20 cellular contexts compared by ENCODE assay signal in genomic region chr6:89436226-89436625, GRCh38. TPM values are rescaled to one million over a fixed set of nuclear protein-coding genes. Genes with fewer than 3 reads are reported as not detected.
A peak's percentile ranks its signal among the peaks of the same experiment; 100 is the strongest.
DNase-seq lines count a peak whose midpoint lies in the region; ATAC-seq and TF ChIP-seq lines count a peak whose summit lies in the region.
"Had no signal": no experiment of that assay in that cellular context is flagged by ENCODE, and none has a peak within 500 bp of the region (broad histone marks: within the 10 kb centered on the region; RNA-seq: fewer than 3 reads in every experiment).

No MANE protein-coding gene starts in this region.

- peaks cover 9% of the 10 kb centered on the region for H3K27me3 Mint-ChIP-seq in MCF 10A (ENCODE audit: insufficient read depth, unreplicated experiment)
- peaks cover 6% of the 10 kb centered on the region for H3K27me3 Mint-ChIP-seq in endothelial cell (ENCODE audit: unreplicated experiment)

- intact Hi-C loops in mammary epithelial cell (cut with micrococcal nuclease) (loop anchor here (10.0 kb wide), 1 partner anchor 379 kb away; the partner anchor contains the start of gene MDN1), MCF 10A (cut with micrococcal nuclease) (loop anchor here (10.0 kb wide), 1 partner anchor 499 kb away; no protein-coding TSS in a partner anchor)

- H4K20me1 ChIP-seq in mammary epithelial cell (ENCODE audit: insufficient read depth, low read length): no peaks in the 10 kb centered on the region

- TF ChIP-seq CTCF in mammary epithelial cell (conservative IDR thresholded peaks at IDR 0.05 in 1 of 2, IDR thresholded peaks at IDR 0.05 in 1 of 2; ENCODE audit: extremely low read depth in 1 of 2, insufficient read depth in 1 of 2, low read depth in 1 of 2, low read length in 2 of 2) (no peak), MCF 10A (IDR thresholded peaks at IDR 0.05; ENCODE audit: unreplicated experiment) (no peak), endothelial cell (IDR thresholded peaks at IDR 0.05; ENCODE audit: unreplicated experiment) (no peak)

- H3K4me2 ChIP-seq in mammary epithelial cell (ENCODE audit: insufficient read depth, low read depth, low read length): peak overlapping the region; percentile 78

- H3K36me3 Mint-ChIP-seq in MCF 10A (ENCODE audit: insufficient read depth, unreplicated experiment) (no peaks in the 10 kb centered on the region), endothelial cell (ENCODE audit: low read depth, unreplicated experiment) (no peaks in the 10 kb centered on the region)
- H3K36me3 Mint-ChIP-seq: activated naive CD4-positive, alpha-beta T cell treated with anti-CD3 and anti-CD28 coated beads, Interleukin-2, amount 50 U/mL, for 72 hours had no signal

- no peaks in the 10 kb centered on the region for H3K9me3 ChIP-seq in mammary epithelial cell (replicated peaks; ENCODE audit: insufficient read depth, low read length)
- H3K9me3 ChIP-seq: breast epithelium had no signal

- H3K4me1 Mint-ChIP-seq in MCF 10A (ENCODE audit: insufficient read depth, unreplicated experiment) (no peaks in the 10 kb centered on the region), endothelial cell (ENCODE audit: unreplicated experiment) (peaks cover 34% of the 10 kb centered on the region)

- H3K36me3 ChIP-seq in mammary epithelial cell (ENCODE audit: insufficient read depth, low read length): no peaks in the 10 kb centered on the region
- H3K36me3 ChIP-seq: breast epithelium, left ventricle myocardium inferior had no signal

- H3K9me3 Mint-ChIP-seq in MCF 10A (ENCODE audit: unreplicated experiment) (no peaks in the 10 kb centered on the region), endothelial cell (ENCODE audit: unreplicated experiment) (no peaks in the 10 kb centered on the region)
- H3K9me3 Mint-ChIP-seq: activated naive CD4-positive, alpha-beta T cell treated with anti-CD3 and anti-CD28 coated beads, Interleukin-2, amount 50 U/mL, for 72 hours; activated T-cell treated with anti-CD3 and anti-CD28 coated beads, Interleukin-2, amount 50 U/mL, for 24 hours; stimulated activated naive CD8-positive, alpha-beta T cell treated with anti-CD3 and anti-CD28 coated beads, Interleukin-15, Interleukin-2, amounts not matched to agents 100 ng/mL and 50 ng/mL, for 24 hours had no signal

- H3K27ac Mint-ChIP-seq in MCF 10A (ENCODE audit: low read depth, unreplicated experiment) (no peak overlapping the region), endothelial cell (ENCODE audit: unreplicated experiment) (peak overlapping the region; percentile 16)
- H3K27ac Mint-ChIP-seq: activated naive CD4-positive, alpha-beta T cell treated with anti-CD3 and anti-CD28 coated beads, Interleukin-2, amount 50 U/mL, for 72 hours; activated T-cell treated with anti-CD3 and anti-CD28 coated beads, Interleukin-2, amount 50 U/mL, for 24 hours; stimulated activated naive CD8-positive, alpha-beta T cell treated with anti-CD3 and anti-CD28 coated beads, Interleukin-15, Interleukin-2, amounts not matched to agents 100 ng/mL and 50 ng/mL, for 24 hours had no signal

- H3K4me3 Mint-ChIP-seq in MCF 10A (ENCODE audit: unreplicated experiment): no peak overlapping the region
- H3K4me3 Mint-ChIP-seq in endothelial cell (ENCODE audit: unreplicated experiment): no peak overlapping the region
- H3K4me3 Mint-ChIP-seq: activated T-cell treated with anti-CD3 and anti-CD28 coated beads, Interleukin-2, amount 50 U/mL, for 24 hours; stimulated activated naive CD8-positive, alpha-beta T cell treated with anti-CD3 and anti-CD28 coated beads, Interleukin-15, Interleukin-2, amounts not matched to agents 100 ng/mL and 50 ng/mL, for 24 hours had no signal

- H3K9ac ChIP-seq in mammary epithelial cell (ENCODE audit: insufficient read depth, low read length): no peak overlapping the region

- 20% methylated on average over 2 of the region's 2 CpGs for WGBS in mammary epithelial cell (ENCODE audit: low coverage, missing lambda C conversion rate)

- H3K27ac ChIP-seq in mammary epithelial cell (ENCODE audit: insufficient read depth, low read depth, low read length): peak overlapping the region; percentile 46
- H3K27ac ChIP-seq: HL-60, left ventricle myocardium inferior had no signal

- POLR2A ChIA-PET in MCF 10A (lab: Yijun Ruan, JAX): no interaction called here

- peak overlapping the region; percentile 65 for H2AFZ ChIP-seq in mammary epithelial cell (ENCODE audit: low read depth, low read length)

- in situ Hi-C loops in mammary epithelial cell (cut with MboI; ENCODE audit: low sequenced_read_pairs in 2 of 2): no loop called here

- dilution Hi-C loops in mammary epithelial cell (cut with HindIII; ENCODE audit: low sequenced_read_pairs): no loop called here

- DNase-seq in mammary epithelial cell (peak; percentile 73), MCF 10A (ENCODE audit: unreplicated experiment) (no peak), NCI-H748 treated with DMSO at 0.1 percent for 48 hours (lab: John Stamatoyannopoulos, UW) (peak; percentile 75), endothelial cell (ENCODE audit: low spot score) (no peak), hippocampal formation (lab: John Stamatoyannopoulos, UW) (no peak)
- DNase-seq: activated T-cell treated with anti-CD3 and anti-CD28 coated beads, Interleukin-2, amount 50 U/mL, for 24 hours; COR-L47; effector CD4-positive, alpha-beta T cell; left ventricle myocardium inferior; NCI-H187; SIG-M5; T1000 had no signal

- H3K4me3 ChIP-seq in mammary epithelial cell (replicated peaks in 1 of 3; ENCODE audit: insufficient read depth in 1 of 3, low read depth in 2 of 3, low read length in 3 of 3): peak overlapping the region in 1 of 3 experiments; percentile 27
- H3K4me3 ChIP-seq: breast epithelium, K562, left ventricle myocardium inferior had no signal

- H3K79me2 ChIP-seq in mammary epithelial cell (ENCODE audit: insufficient read depth, low read length): peaks cover 13% of the 10 kb centered on the region

- ATAC-seq in GM18861 (IDR thresholded peaks at IDR 0.05; ENCODE audit: unreplicated experiment): no peak
- no peak for ATAC-seq in HG03095 (IDR thresholded peaks at IDR 0.05; ENCODE audit: unreplicated experiment)
- ATAC-seq in HG02588 (IDR thresholded peaks at IDR 0.05; ENCODE audit: unreplicated experiment): no peak
- ATAC-seq: activated naive CD4-positive, alpha-beta T cell treated with anti-CD3 and anti-CD28 coated beads, Interleukin-2, amount 50 U/mL, for 72 hours; K562 had no signal

- CTCF ChIA-PET in mammary epithelial cell (lab: Charles Lee; ENCODE audit: low non-redundant PET) (no interaction called here), MCF 10A (lab: Yijun Ruan, JAX) (interaction anchor here (0.7 to 3.4 kb wide), 6 partner anchors 8 to 202 kb away, joined by 3 to 25 read pairs (median 4); partner anchors contain the start of gene LYRM2)

- H3K4me1 ChIP-seq in mammary epithelial cell (ENCODE audit: insufficient read depth, low read length): peaks cover 22% of the 10 kb centered on the region

- BruUV-seq in mammary epithelial cell (replicated peaks; lab: Mats Ljungman, UMichigan): no TSS peak
- BruUV-seq in MCF 10A (replicated peaks; lab: Mats Ljungman, UMichigan): no TSS peak

- no peaks in the 10 kb centered on the region for H3K27me3 ChIP-seq in mammary epithelial cell (ENCODE audit: insufficient read depth, low read length)
- H3K27me3 ChIP-seq: breast epithelium had no signal

RNA-seq across cellular contexts. Expression of gene ANKRD6, which starts 3.3 kb away (rescaled TPM):
- total RNA-seq in mammary epithelial cell (10 to 100 TPM; 23.4 to 25.8 TPM), MCF 10A (2022) (1.0 and 2.1 TPM in 2 replicates), endothelial cell (ENCODE audit: unreplicated experiment) (70.9 TPM)
- polyA plus RNA-seq in mammary epithelial cell: 11.5 TPM
- 13.9 TPM for polyA minus RNA-seq in mammary epithelial cell

RNA-seq across cellular contexts. Expression of gene RRAGD, which starts 24.2 kb away (rescaled TPM):
- 1 to 10 TPM; 1.1 to 8.0 TPM for total RNA-seq in mammary epithelial cell
- 0.20 TPM for polyA plus RNA-seq in mammary epithelial cell
- 3.7 TPM for polyA minus RNA-seq in mammary epithelial cell
- total RNA-seq in MCF 10A (2022): 0.33 and 0.49 TPM in 2 replicates
- 9.8 TPM for total RNA-seq in endothelial cell (ENCODE audit: unreplicated experiment)

Comparison
In these comparisons a context has a peak if more than half of its experiments do, and no peak if none do; other contexts are left out.
1. DNase-seq: peak in mammary epithelial cell (single experiment) and NCI-H748 treated with DMSO at 0.1 percent for 48 hours (single experiment); none in MCF 10A (single experiment), endothelial cell (single experiment) and hippocampal formation (0 of 2).